7 cellular contexts compared by ENCODE assay signal in the genomic region with DNA sequence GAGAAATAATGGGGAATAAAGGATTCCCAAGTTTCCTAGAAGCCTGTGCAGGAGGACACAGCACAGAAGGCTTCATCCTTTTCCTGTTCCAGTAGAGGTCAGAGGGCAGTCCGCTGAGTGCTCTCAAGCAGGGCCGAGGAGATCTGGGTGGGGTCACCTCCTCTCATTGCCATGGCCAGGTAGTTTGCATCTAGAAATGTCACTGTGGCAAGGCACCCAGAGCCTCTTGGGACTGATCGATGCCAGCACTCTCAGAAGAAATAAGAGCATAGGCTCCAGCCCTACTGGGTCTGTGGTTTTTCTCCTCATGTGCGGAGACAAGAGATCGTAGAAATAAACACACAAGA. TPM values are rescaled to one million over a fixed set of nuclear protein-coding genes. Genes with fewer than 3 reads are reported as not detected.
DNase-seq lines count a peak whose midpoint lies in the region; ATAC-seq and TF ChIP-seq lines count a peak whose summit lies in the region.

No MANE protein-coding gene starts in this region.

- TF ChIP-seq CTCF in progenitor cell of endocrine pancreas (IDR thresholded peaks at IDR 0.05; ENCODE audit: unreplicated experiment) (no peak), MCF 10A (IDR thresholded peaks at IDR 0.05; ENCODE audit: unreplicated experiment) (no peak)

- intact Hi-C loops in MCF 10A (cut with micrococcal nuclease), result no loop called here

- H3K27me3 Mint-ChIP-seq in activated naive CD8-positive, alpha-beta T cell treated with anti-CD3 and anti-CD28 coated beads for 36 hours, result no peaks in the 10 kb centered on the region
- H3K27me3 Mint-ChIP-seq in progenitor cell of endocrine pancreas (no peaks in the 10 kb centered on the region), MCF 10A (ENCODE audit: insufficient read depth, unreplicated experiment) (no peaks in the 10 kb centered on the region)

- H3K9me3 Mint-ChIP-seq in activated naive CD8-positive, alpha-beta T cell treated with anti-CD3 and anti-CD28 coated beads for 36 hours, result no peaks in the 10 kb centered on the region
- no peaks in the 10 kb centered on the region for H3K9me3 Mint-ChIP-seq in progenitor cell of endocrine pancreas (ENCODE audit: low read depth)
- no peaks in the 10 kb centered on the region for H3K9me3 Mint-ChIP-seq in MCF 10A (ENCODE audit: unreplicated experiment)

- no peak for DNase-seq in activated naive CD8-positive, alpha-beta T cell treated with anti-CD3 and anti-CD28 coated beads for 36 hours
- DNase-seq in progenitor cell of endocrine pancreas (ENCODE audit: low spot score, unreplicated experiment) (no peak), COLO668 (lab: John Stamatoyannopoulos, UW; ENCODE audit: unreplicated experiment) (no peak), MCF 10A (ENCODE audit: unreplicated experiment) (no peak), NCI-H146 (lab: John Stamatoyannopoulos, UW) (no peak)

- POLR2A ChIA-PET in MCF 10A (lab: Yijun Ruan, JAX), result no interaction called here

- peaks cover 53% of the 10 kb centered on the region for H3K4me1 Mint-ChIP-seq in activated naive CD8-positive, alpha-beta T cell treated with anti-CD3 and anti-CD28 coated beads for 36 hours
- H3K4me1 Mint-ChIP-seq in progenitor cell of endocrine pancreas (ENCODE audit: low read depth), result peaks cover 7% of the 10 kb centered on the region
- peaks cover 8% of the 10 kb centered on the region for H3K4me1 Mint-ChIP-seq in MCF 10A (ENCODE audit: insufficient read depth, unreplicated experiment)

- peak overlapping the region; percentile 93 for H3K27ac Mint-ChIP-seq in activated naive CD8-positive, alpha-beta T cell treated with anti-CD3 and anti-CD28 coated beads for 36 hours
- H3K27ac Mint-ChIP-seq in progenitor cell of endocrine pancreas (peak overlapping the region; percentile 64), MCF 10A (ENCODE audit: low read depth, unreplicated experiment) (no peak overlapping the region)

- H3K36me3 Mint-ChIP-seq in activated naive CD8-positive, alpha-beta T cell treated with anti-CD3 and anti-CD28 coated beads for 36 hours, result peaks cover 38% of the 10 kb centered on the region
- H3K36me3 Mint-ChIP-seq in progenitor cell of endocrine pancreas (ENCODE audit: insufficient read depth) (peaks cover 14% of the 10 kb centered on the region), MCF 10A (ENCODE audit: insufficient read depth, unreplicated experiment) (peaks cover 94% of the 10 kb centered on the region)

- CTCF ChIA-PET in MCF 10A (lab: Yijun Ruan, JAX), result interaction anchor here (0.6 to 10.8 kb wide), 10 partner anchors 9 to 130 kb away, joined by 3 to 240 read pairs (median 6); no protein-coding TSS in a partner anchor

- peak overlapping the region; percentile 74 for H3K4me3 Mint-ChIP-seq in activated naive CD8-positive, alpha-beta T cell treated with anti-CD3 and anti-CD28 coated beads for 36 hours
- H3K4me3 Mint-ChIP-seq in progenitor cell of endocrine pancreas (ENCODE audit: low read depth) (no peak overlapping the region), MCF 10A (ENCODE audit: unreplicated experiment) (no peak overlapping the region)

- no TSS peak for BruUV-seq in MCF 10A (replicated peaks; lab: Mats Ljungman, UMichigan)

- peak; percentile 25 for ATAC-seq in GM19328 (IDR thresholded peaks at IDR 0.05; ENCODE audit: unreplicated experiment)
- peak; percentile 38 for ATAC-seq in HG02981 (IDR thresholded peaks at IDR 0.05; ENCODE audit: unreplicated experiment)

RNA-seq across cellular contexts. Expression of a gene that starts 7.9 kb away (rescaled TPM):
- 10 to 100 TPM; 51.2 to 51.6 TPM for total RNA-seq in activated naive CD8-positive, alpha-beta T cell treated with anti-CD3 and anti-CD28 coated beads for 36 hours
- total RNA-seq in progenitor cell of endocrine pancreas, result 49.0 and 53.5 TPM in 2 replicates
- 53.3 and 59.6 TPM in 2 replicates for total RNA-seq in MCF 10A (2022)
